In genomic region chr2:189370719-189371118, GRCh38 we compare ENCODE assay signal across 20 cellular contexts.
DNase-seq lines count a peak whose midpoint lies in the region; ATAC-seq and TF ChIP-seq lines count a peak whose summit lies in the region.
"Had no signal": no experiment of that assay in that cellular context is flagged by ENCODE, and none has a peak within 500 bp of the region (broad histone marks: within the 10 kb centered on the region; RNA-seq: fewer than 3 reads in every experiment).

No MANE protein-coding gene starts in this region.

- 41 to 44% methylated on average over 3 of the region's 3 CpGs for WGBS in GM23248 (ENCODE audit: low coverage in 1 of 2, low lambda C conversion rate in 2 of 2, missing lambda C conversion rate in 2 of 2), 2 experiments
- WGBS in heart right ventricle, 2 donors: 57 to 58% methylated on average over 3 of the region's 3 CpGs

- H3K4me1 ChIP-seq in GM23248 (ENCODE audit: insufficient read depth) (peaks cover 47% of the 10 kb centered on the region), RWPE2 (ENCODE audit: insufficient read depth, poor library complexity, severe bottlenecking) (peaks cover 48% of the 10 kb centered on the region), heart right ventricle (no peaks in the 10 kb centered on the region)
- H3K4me1 ChIP-seq: parathyroid adenoma had no signal

- peak overlapping the region; percentile 74 for H3K27ac ChIP-seq in GM23248
- H3K27ac ChIP-seq in RWPE2 (ENCODE audit: poor library complexity, severe bottlenecking): peak overlapping the region; percentile 67
- H3K27ac ChIP-seq in heart right ventricle: no peak overlapping the region
- H3K27ac ChIP-seq: HL-60, parathyroid adenoma, skin epidermis had no signal

- H3F3A ChIP-seq in GM23248 (ENCODE audit: insufficient read depth): peaks cover 15% of the 10 kb centered on the region

- ATAC-seq in RWPE2 (ENCODE audit: low read depth): peak; percentile 60; the same call in 2 of the 3 replicates
- no peak for ATAC-seq in heart right ventricle
- ATAC-seq: effector memory CD8-positive, alpha-beta T cell; natural killer cell treated with Interleukin-12 subunit alpha and Interleukin-12 subunit beta and Interleukin-15 and Interleukin-18, amount 100 ng/mL, for 72 hours had no signal

- no peaks in the 10 kb centered on the region for H3K36me3 ChIP-seq in GM23248 (ENCODE audit: low read depth)
- H3K36me3 ChIP-seq in RWPE2 (ENCODE audit: low read depth): no peaks in the 10 kb centered on the region
- H3K36me3 ChIP-seq in heart right ventricle: no peaks in the 10 kb centered on the region

- H2AFZ ChIP-seq in GM23248: 0 out of 2 replicates have a peak overlapping the region, but pooled peaks have one; percentile 5
- H2AFZ ChIP-seq: parathyroid adenoma had no signal

- no peaks in the 10 kb centered on the region for H3K27me3 ChIP-seq in GM23248 (replicated peaks; ENCODE audit: insufficient read depth)
- no peaks in the 10 kb centered on the region for H3K27me3 ChIP-seq in RWPE2 (ENCODE audit: insufficient read depth, poor library complexity, severe bottlenecking)
- no peaks in the 10 kb centered on the region for H3K27me3 ChIP-seq in heart right ventricle

- peak; percentile 75 for DNase-seq in GM23248
- DNase-seq in RWPE2 (ENCODE audit: low spot score): no peak
- peak; percentile 17 for DNase-seq in fibroblast of gingiva (ENCODE audit: low read depth)
- peak; percentile 64 for DNase-seq in skeletal muscle cell (ENCODE audit: low read depth)
- no peak for DNase-seq in NCI-H128 (lab: John Stamatoyannopoulos, UW; ENCODE audit: unreplicated experiment)
- DNase-seq in heart right ventricle: no peak
- DNase-seq in NCI-H82 (lab: John Stamatoyannopoulos, UW): no peak
- DNase-seq in pons (ENCODE audit: low spot score): no peak
- DNase-seq: activated CD4-positive, alpha-beta T cell treated with anti-CD3 and anti-CD28 coated beads, Interleukin-2, amount 10 ng/mL, durations not matched to agents 7 days and 5 days; activated effector memory CD4-positive, alpha-beta T cell treated with anti-CD3 and anti-CD28 coated beads, Interleukin-2, amount 50 U/mL, for 16 hours; CD4-positive, CD25-positive, alpha-beta regulatory T cell; DMS153; effector memory CD8-positive, alpha-beta T cell; NCI-H187 treated with DMSO at 0.1 percent for 48 hours; NCI-H446 treated with DMSO at 0.1 percent for 48 hours; stimulated activated CD4-positive, alpha-beta T cell treated with anti-CD3 and anti-CD28 coated beads, Interleukin-2, amount 100 ng/mL, for 48 hours had no signal

- peak overlapping the region; percentile 52 for H3K4me2 ChIP-seq in GM23248 (ENCODE audit: unreplicated experiment)

- no peaks in the 10 kb centered on the region; the same call in 1 of the 2 replicates for H3K9me2 ChIP-seq in GM23248 (ENCODE audit: insufficient read depth)

- H3K9me3 ChIP-seq in GM23248 (ENCODE audit: low read depth): no peaks in the 10 kb centered on the region
- no peaks in the 10 kb centered on the region for H3K9me3 ChIP-seq in RWPE2 (ENCODE audit: severe bottlenecking)
- H3K9me3 ChIP-seq in heart right ventricle: peaks cover 0 to 5% (median 0%) of the 10 kb centered on the region in 11 donors

- TF ChIP-seq CTCF in RWPE2 (IDR thresholded peaks at IDR 0.05; ENCODE audit: poor library complexity, severe bottlenecking) (no peak), heart right ventricle (IDR thresholded peaks at IDR 0.05) (no peak)

- H3K4me3 ChIP-seq in GM23248 (no peak overlapping the region), RWPE2 (ENCODE audit: severe bottlenecking) (no peak overlapping the region), skeletal muscle cell (ENCODE audit: low read depth, low read length) (no peak overlapping the region), heart right ventricle (no peak overlapping the region)
- H3K4me3 ChIP-seq: skin epidermis had no signal

- in situ Hi-C loops in GM23248 (cut with MboI): no loop called here

- H3K79me2 ChIP-seq in GM23248 (ENCODE audit: insufficient read depth): no peaks in the 10 kb centered on the region
- H3K79me2 ChIP-seq: parathyroid adenoma had no signal

- intact Hi-C loops in heart right ventricle (cut with DNase I): no loop called here

- no peaks in the 10 kb centered on the region for H4K20me1 ChIP-seq in GM23248 (ENCODE audit: insufficient read depth)

- no peak overlapping the region for H3K9ac ChIP-seq in GM23248
- H3K9ac ChIP-seq: parathyroid adenoma had no signal

Comparison
In these comparisons a context has a peak if more than half of its experiments do, and no peak if none do; other contexts are left out.
1. DNase-seq: peak in GM23248 (single experiment), fibroblast of gingiva (single experiment) and skeletal muscle cell (single experiment); none in RWPE2 (single experiment), NCI-H128 (single experiment), heart right ventricle (0 of 2), NCI-H82 (single experiment) and pons (single experiment).
2. H3K27ac ChIP-seq: peak in GM23248 (single experiment) and RWPE2 (single experiment); none in heart right ventricle (0 of 10).